8 cellular contexts compared by ENCODE assay signal in the genomic region with DNA sequence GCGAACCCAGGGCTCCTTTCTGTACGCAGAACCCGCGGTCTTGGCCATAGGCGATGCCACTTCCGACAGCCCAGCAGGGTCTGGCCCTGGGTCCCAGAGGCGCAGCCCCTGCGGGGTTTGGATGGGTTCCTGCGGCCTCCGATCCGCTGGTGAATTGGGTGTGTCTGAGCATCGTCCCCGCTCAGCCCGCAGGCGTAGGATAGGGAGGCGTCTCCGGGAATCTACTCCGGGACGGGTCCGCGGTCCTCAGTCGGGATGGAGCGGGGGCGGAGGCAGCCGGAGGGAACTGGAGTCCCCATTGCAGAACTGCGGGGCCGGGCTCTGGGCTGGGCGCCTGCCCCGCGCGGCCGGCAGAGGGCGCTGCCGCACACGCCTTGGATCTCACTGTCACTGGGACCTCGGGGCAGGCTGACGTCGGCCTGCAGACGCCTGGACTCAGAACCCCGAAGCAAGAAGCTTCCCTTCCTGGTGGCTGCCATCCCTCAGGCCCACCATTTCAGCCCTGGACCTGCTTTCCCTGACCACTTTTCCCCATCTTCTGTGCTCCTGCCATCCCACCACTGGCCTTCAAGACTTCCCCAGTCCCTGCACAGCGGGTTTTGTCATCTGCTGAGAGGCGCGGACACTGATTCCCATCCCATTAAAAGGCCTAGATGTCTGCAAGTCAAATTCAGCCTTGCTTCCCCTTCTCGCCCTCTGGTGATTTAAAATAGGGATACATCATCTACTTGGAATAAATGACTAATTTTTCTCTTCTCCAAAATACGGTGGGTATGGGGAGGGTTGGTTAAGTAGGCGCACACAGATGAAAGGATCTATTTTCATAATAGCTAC. TPM values are rescaled to one million over a fixed set of nuclear protein-coding genes. Genes with fewer than 3 reads are reported as not detected.
A peak's percentile ranks its signal among the peaks of the same experiment; 100 is the strongest.
DNase-seq lines count a peak whose midpoint lies in the region; ATAC-seq and TF ChIP-seq lines count a peak whose summit lies in the region.

No MANE protein-coding gene starts in this region.

- H3K9ac ChIP-seq in PC-3 (ENCODE audit: low read length), result no peak overlapping the region
- H3K9ac ChIP-seq in muscle layer of colon (ENCODE audit: low read length), result peak overlapping the region; percentile 31

- intact Hi-C loops in PC-3 (cut with micrococcal nuclease), result loop anchor here (2.0 to 10.0 kb wide), 3 partner anchors 70 to 274 kb away; no protein-coding TSS in a partner anchor

- no peaks in the 10 kb centered on the region for H3K79me2 ChIP-seq in PC-3 (ENCODE audit: low read length)

- CTCF ChIA-PET in PC-3 (lab: Charles Lee), result interaction anchor here (0.5 to 1.2 kb wide), 5 partner anchors 37 to 1218 kb away, joined by 3 to 8 read pairs (median 3); no protein-coding TSS in a partner anchor

- H3K36me3 ChIP-seq in CD4-positive, CD25-positive, alpha-beta regulatory T cell (ENCODE audit: control insufficient read depth, insufficient read depth, low read length), result no peaks in the 10 kb centered on the region
- H3K36me3 ChIP-seq in PC-3 (ENCODE audit: low read depth, low read length), result no peaks in the 10 kb centered on the region
- no peaks in the 10 kb centered on the region for H3K36me3 ChIP-seq in esophagus (ENCODE audit: control insufficient read depth in 2 of 2, insufficient read depth in 2 of 2, low read length in 1 of 2)
- no peaks in the 10 kb centered on the region for H3K36me3 ChIP-seq in muscle layer of colon (ENCODE audit: insufficient read depth, low read length)

- no peak overlapping the region for H3K27ac Mint-ChIP-seq in CD4-positive, CD25-positive, alpha-beta regulatory T cell
- peak overlapping the region; percentile 10 for H3K27ac Mint-ChIP-seq in activated T-cell treated with anti-CD3 and anti-CD28 coated beads, Interleukin-2, amount 50 U/mL, for 24 hours

- ATAC-seq in CD4-positive, CD25-positive, alpha-beta regulatory T cell (ENCODE audit: low read depth in 2 of 2), result peak; percentile 82 to 83
- ATAC-seq in GM19455 (IDR thresholded peaks at IDR 0.05; ENCODE audit: unreplicated experiment), result peak; percentile 64
- ATAC-seq in PC-3, result peak; percentile 68

- H3K36me3 Mint-ChIP-seq in CD4-positive, CD25-positive, alpha-beta regulatory T cell, result no peaks in the 10 kb centered on the region
- H3K36me3 Mint-ChIP-seq in activated T-cell treated with anti-CD3 and anti-CD28 coated beads, Interleukin-2, amount 50 U/mL, for 24 hours (ENCODE audit: low read depth), result peaks cover 2% of the 10 kb centered on the region

- no peaks in the 10 kb centered on the region for H3F3A ChIP-seq in PC-3 (ENCODE audit: low read length, unreplicated experiment)

- 9 to 12% methylated on average over 40 to 46 of the region's 46 CpGs for WGBS in esophagus, 2 donors

- H3K4me2 ChIP-seq in PC-3 (ENCODE audit: low read length), result peak overlapping the region; percentile 84

- peak overlapping the region; percentile 44 for H2AFZ ChIP-seq in PC-3 (ENCODE audit: low read length)

- H3K4me1 ChIP-seq in CD4-positive, CD25-positive, alpha-beta regulatory T cell (ENCODE audit: control insufficient read depth, insufficient read depth, low read length, poor library complexity, severe bottlenecking), result peaks cover 37% of the 10 kb centered on the region
- H3K4me1 ChIP-seq in PC-3 (ENCODE audit: insufficient read depth, low read length), result peaks cover 31% of the 10 kb centered on the region
- peaks cover 0 to 19% of the 10 kb centered on the region in 2 donors for H3K4me1 ChIP-seq in esophagus (ENCODE audit: control insufficient read depth in 2 of 2, insufficient read depth in 2 of 2, low read length in 1 of 2)
- H3K4me1 ChIP-seq in muscle layer of colon (ENCODE audit: insufficient read depth, low read length), result peaks cover 28% of the 10 kb centered on the region

- peaks cover 0 to 2% of the 10 kb centered on the region in 2 experiments for H3K9me3 ChIP-seq in CD4-positive, CD25-positive, alpha-beta regulatory T cell (ENCODE audit: control insufficient read depth in 2 of 2, low read length in 2 of 2)
- H3K9me3 ChIP-seq in PC-3 (ENCODE audit: low read length) (no peaks in the 10 kb centered on the region), esophagus (ENCODE audit: control insufficient read depth in 2 of 2, insufficient read depth in 1 of 2, low read depth in 1 of 2, low read length in 1 of 2) (no peaks in the 10 kb centered on the region), muscle layer of colon (ENCODE audit: low read length) (no peaks in the 10 kb centered on the region)

- H3K4me1 Mint-ChIP-seq in CD4-positive, CD25-positive, alpha-beta regulatory T cell, result peaks cover 0 to 39% (median 15%) of the 10 kb centered on the region in 4 donors
- H3K4me1 Mint-ChIP-seq in activated T-cell treated with anti-CD3 and anti-CD28 coated beads, Interleukin-2, amount 50 U/mL, for 24 hours (ENCODE audit: low read depth), result peaks cover 47% of the 10 kb centered on the region

- no peak overlapping the region for H3K27ac ChIP-seq in CD4-positive, CD25-positive, alpha-beta regulatory T cell (ENCODE audit: insufficient read depth, low read length, poor library complexity, severe bottlenecking)
- no peak overlapping the region for H3K27ac ChIP-seq in PC-3 (ENCODE audit: low read length)
- H3K27ac ChIP-seq in esophagus (ENCODE audit: low read depth in 2 of 2, low read length in 1 of 2), result peak overlapping the region; percentile 65 to 83
- H3K27ac ChIP-seq in muscle layer of colon (ENCODE audit: low read depth, low read length), result peak overlapping the region; percentile 78

- peaks cover 23% of the 10 kb centered on the region for H3K27me3 ChIP-seq in CD4-positive, CD25-positive, alpha-beta regulatory T cell (ENCODE audit: control insufficient read depth, insufficient read depth, low read length)
- H3K27me3 ChIP-seq in PC-3 (ENCODE audit: low read length) (no peaks in the 10 kb centered on the region), esophagus (ENCODE audit: control insufficient read depth in 1 of 2, insufficient read depth in 2 of 2, low read length in 2 of 2) (no peaks in the 10 kb centered on the region), muscle layer of colon (ENCODE audit: control insufficient read depth in 1 of 2, insufficient read depth in 2 of 2, low read length in 2 of 2) (no peaks in the 10 kb centered on the region)

- H3K4me3 Mint-ChIP-seq in CD4-positive, CD25-positive, alpha-beta regulatory T cell, result peak overlapping the region in 3 of 4 donors; percentile 55 to 89 (median 70)
- H3K4me3 Mint-ChIP-seq in activated T-cell treated with anti-CD3 and anti-CD28 coated beads, Interleukin-2, amount 50 U/mL, for 24 hours, result peak overlapping the region; percentile 76

- no TSS peak for BruUV-seq in PC-3 (replicated peaks; lab: Mats Ljungman, UMichigan)

- POLR2A ChIA-PET in PC-3 (lab: Charles Lee; ENCODE audit: unreplicated experiment), result interaction anchor here (0.7 kb wide), 1 partner anchor 34 kb away, joined by 7 read pairs; no protein-coding TSS in a partner anchor

- H3K9me3 Mint-ChIP-seq in CD4-positive, CD25-positive, alpha-beta regulatory T cell, result peaks cover 0 to 2% (median 0%) of the 10 kb centered on the region in 7 donors
- no peaks in the 10 kb centered on the region for H3K9me3 Mint-ChIP-seq in activated T-cell treated with anti-CD3 and anti-CD28 coated beads, Interleukin-2, amount 50 U/mL, for 24 hours

- no peaks in the 10 kb centered on the region for H3K9me2 ChIP-seq in PC-3 (replicated peaks; ENCODE audit: low read length)

- peak; percentile 68 to 76 (median 75) for DNase-seq in CD4-positive, CD25-positive, alpha-beta regulatory T cell
- DNase-seq in HT-29 (ENCODE audit: low spot score), result peak; percentile 92
- peak; percentile 86 for DNase-seq in PC-3
- DNase-seq in activated T-cell treated with anti-CD3 and anti-CD28 coated beads, Interleukin-2, amount 50 U/mL, for 24 hours, result peak; percentile 91
- DNase-seq in stimulated activated CD8-positive, alpha-beta memory T cell treated with anti-CD3 and anti-CD28 coated beads, Interleukin-4, amount 100 ng/mL, for 48 hours, result peak; percentile 88

- TF ChIP-seq CTCF in PC-3 (conservative IDR thresholded peaks at IDR 0.05; ENCODE audit: low read depth, low read length), result peak; percentile 88

- H3K4me3 ChIP-seq in CD4-positive, CD25-positive, alpha-beta regulatory T cell (ENCODE audit: low read depth, low read length), result peak overlapping the region; percentile 26
- peak overlapping the region; percentile 66 for H3K4me3 ChIP-seq in PC-3 (ENCODE audit: low read length)
- peak overlapping the region; percentile 25 to 27 for H3K4me3 ChIP-seq in esophagus (ENCODE audit: low read depth in 1 of 2, low read length in 2 of 2)
- peak overlapping the region; percentile 36 to 58 for H3K4me3 ChIP-seq in muscle layer of colon (ENCODE audit: low read depth in 1 of 2, low read length in 2 of 2)

- H3K27me3 Mint-ChIP-seq in CD4-positive, CD25-positive, alpha-beta regulatory T cell, result peaks cover 48% of the 10 kb centered on the region
- peaks cover 24% of the 10 kb centered on the region for H3K27me3 Mint-ChIP-seq in activated T-cell treated with anti-CD3 and anti-CD28 coated beads, Interleukin-2, amount 50 U/mL, for 24 hours

- no peaks in the 10 kb centered on the region for H4K20me1 ChIP-seq in PC-3 (ENCODE audit: low read length)

RNA-seq across cellular contexts. Expression of gene CREB3L1, which starts 38.3 kb away (rescaled TPM):
- total RNA-seq in CD4-positive, CD25-positive, alpha-beta regulatory T cell, result not detected
- polyA plus RNA-seq in CD4-positive, CD25-positive, alpha-beta regulatory T cell, result not detected
- 50.1 and 64.2 TPM in 2 replicates for total RNA-seq in HT-29 (2014; rRNA removed; shearing (Covaris generic))
- total RNA-seq in PC-3 (2014; rRNA removed), result 1.1 and 1.4 TPM in 2 replicates
- polyA plus RNA-seq in esophagus, result under 1 TPM; 0.31 to 0.60 TPM

Comparison
In these comparisons a context has a peak if more than half of its experiments do, and no peak if none do; other contexts are left out.
1. H3K27ac ChIP-seq: peak in esophagus (2 of 2) and muscle layer of colon (single experiment); none in CD4-positive, CD25-positive, alpha-beta regulatory T cell (single experiment) and PC-3 (single experiment).
2. RNA of gene CREB3L1, which starts 38.3 kb away (total RNA-seq): 50.1 to 64.2 TPM in HT-29; 1.1 to 1.4 TPM in PC-3 and not detected in CD4-positive, CD25-positive, alpha-beta regulatory T cell (single experiment); every median in the first group is over 10 times any median in the second.
3. Peak in every context shown above with its lines, with median percentiles within 50 percentile points of each other: ATAC-seq, DNase-seq and H3K4me3 ChIP-seq.